ENCODE assay signal across 8 cellular contexts in genomic region chr4:159102623-159103405, GRCh38.
DNase-seq lines count a peak whose midpoint lies in the region; ATAC-seq and TF ChIP-seq lines count a peak whose summit lies in the region.

A gene with protein sequence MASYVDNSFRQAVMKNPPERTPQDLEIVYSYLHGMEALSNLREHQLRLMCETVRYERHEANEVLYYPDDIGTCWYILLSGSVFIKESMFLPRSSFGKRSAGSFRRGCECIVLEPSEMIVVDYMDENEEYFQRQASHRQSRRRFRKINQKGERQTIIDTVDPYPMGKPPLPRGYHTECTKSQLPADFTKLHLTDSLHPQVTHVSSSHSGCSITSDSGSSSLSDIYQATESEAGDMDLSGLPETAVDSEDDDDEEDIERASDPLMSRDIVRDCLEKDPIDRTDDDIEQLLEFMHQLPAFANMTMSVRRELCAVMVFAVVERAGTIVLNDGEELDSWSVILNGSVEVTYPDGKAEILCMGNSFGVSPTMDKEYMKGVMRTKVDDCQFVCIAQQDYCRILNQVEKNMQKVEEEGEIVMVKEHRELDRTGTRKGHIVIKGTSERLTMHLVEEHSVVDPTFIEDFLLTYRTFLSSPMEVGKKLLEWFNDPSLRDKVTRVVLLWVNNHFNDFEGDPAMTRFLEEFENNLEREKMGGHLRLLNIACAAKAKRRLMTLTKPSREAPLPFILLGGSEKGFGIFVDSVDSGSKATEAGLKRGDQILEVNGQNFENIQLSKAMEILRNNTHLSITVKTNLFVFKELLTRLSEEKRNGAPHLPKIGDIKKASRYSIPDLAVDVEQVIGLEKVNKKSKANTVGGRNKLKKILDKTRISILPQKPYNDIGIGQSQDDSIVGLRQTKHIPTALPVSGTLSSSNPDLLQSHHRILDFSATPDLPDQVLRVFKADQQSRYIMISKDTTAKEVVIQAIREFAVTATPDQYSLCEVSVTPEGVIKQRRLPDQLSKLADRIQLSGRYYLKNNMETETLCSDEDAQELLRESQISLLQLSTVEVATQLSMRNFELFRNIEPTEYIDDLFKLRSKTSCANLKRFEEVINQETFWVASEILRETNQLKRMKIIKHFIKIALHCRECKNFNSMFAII (N-terminal part only) (plus strand): TSS chr4:159103079. CDS start chr4:159104163, 1,084 bp downstream.

- peak; percentile 80 for ATAC-seq in GM19025 (IDR thresholded peaks at IDR 0.05; ENCODE audit: low read depth, unreplicated experiment)
- peak; percentile 82 for ATAC-seq in HG03280 (IDR thresholded peaks at IDR 0.05; ENCODE audit: unreplicated experiment)

- no peak for TF ChIP-seq CTCF in AG09319 (IDR thresholded peaks at IDR 0.05; ENCODE audit: low read depth, low read length)

- DNase-seq in AG09319 (ENCODE audit: extremely low read depth, low read depth) (peak; percentile 77), NCI-H345 (lab: John Stamatoyannopoulos, UW) (peak; percentile 81), islet precursor cell (peak; percentile 97)
- DNase-seq in activated CD4-positive, CD25-positive, alpha-beta regulatory T cell treated with anti-CD3 and anti-CD28 coated beads, Interleukin-2, amount 50 U/mL, for 16 hours (ENCODE audit: low read depth, low spot score), result peak; percentile 68
- peak; percentile 88 for DNase-seq in central memory CD4-positive, alpha-beta T cell
- peak; percentile 82 for DNase-seq in stimulated activated CD4-positive, alpha-beta T cell treated with anti-CD3 and anti-CD28 coated beads, Interleukin-12 subunit alpha, Interleukin-12 subunit beta, amount 100 ng/mL, for 4 hours

Comparison
In these comparisons a context has a peak if more than half of its experiments do, and no peak if none do; other contexts are left out.
1. Peak in every context shown above with its lines: DNase-seq and ATAC-seq.